9 cellular contexts compared by ENCODE assay signal in genomic region chr20:57473246-57474042, GRCh38. TPM values are rescaled to one million over a fixed set of nuclear protein-coding genes. Genes with fewer than 3 reads are reported as not detected.
A peak's percentile ranks its signal among the peaks of the same experiment; 100 is the strongest.
DNase-seq lines count a peak whose midpoint lies in the region; ATAC-seq and TF ChIP-seq lines count a peak whose summit lies in the region.
"Had no signal": no experiment of that assay in that cellular context is flagged by ENCODE, and none has a peak within 500 bp of the region (broad histone marks: within the 10 kb centered on the region; RNA-seq: fewer than 3 reads in every experiment).

No MANE protein-coding gene starts in this region.

- intact Hi-C loops in CD4-positive, alpha-beta T cell (cut with DNase I, micrococcal nuclease) = no loop called here

- no peaks in the 10 kb centered on the region for H3K27me3 ChIP-seq in CD4-positive, alpha-beta T cell (ENCODE audit: control insufficient read depth, insufficient read depth, low read length)

- DNase-seq in CD4-positive, alpha-beta T cell = peak in 2 of 10 experiments; percentile 7 to 33
- peak; percentile 62 for DNase-seq in SIG-M5 (lab: John Stamatoyannopoulos, UW)
- DNase-seq in immature natural killer cell = peak; percentile 55 to 58 (median 55)
- DNase-seq in T-helper 9 cell = no peak
- no peak for DNase-seq in G401 (ENCODE audit: low spot score)
- no peak for DNase-seq in progenitor cell of endocrine pancreas (ENCODE audit: low spot score, unreplicated experiment)

- ATAC-seq in CD4-positive, alpha-beta T cell (ENCODE audit: poor library complexity) = peak; percentile 48
- peak; percentile 45 for ATAC-seq in GM18868 (IDR thresholded peaks at IDR 0.05; ENCODE audit: unreplicated experiment)
- ATAC-seq in HG03108 (IDR thresholded peaks at IDR 0.05; ENCODE audit: unreplicated experiment) = peak; percentile 39

- H3K9me3 Mint-ChIP-seq in CD4-positive, alpha-beta T cell = no peaks in the 10 kb centered on the region
- H3K9me3 Mint-ChIP-seq in immature natural killer cell (no peaks in the 10 kb centered on the region), progenitor cell of endocrine pancreas (ENCODE audit: low read depth) (no peaks in the 10 kb centered on the region)

- TF ChIP-seq CTCF in CD4-positive, alpha-beta T cell (IDR thresholded peaks at IDR 0.05) = no peak
- TF ChIP-seq CTCF in progenitor cell of endocrine pancreas (IDR thresholded peaks at IDR 0.05; ENCODE audit: unreplicated experiment) = no peak

- H3K9me3 ChIP-seq in CD4-positive, alpha-beta T cell (ENCODE audit: control insufficient read depth, low read length) = no peaks in the 10 kb centered on the region

- POLR2A ChIA-PET in CD4-positive, alpha-beta T cell (lab: Charles Lee) = interaction anchor here (0.9 to 2.2 kb wide), 7 partner anchors 23 to 81 kb away, joined by 3 to 19 read pairs (median 5); partner anchors contain the start of gene RBM38

- no peaks in the 10 kb centered on the region for H3K36me3 Mint-ChIP-seq in CD4-positive, alpha-beta T cell (ENCODE audit: low read depth)
- H3K36me3 Mint-ChIP-seq in immature natural killer cell (no peaks in the 10 kb centered on the region), progenitor cell of endocrine pancreas (ENCODE audit: insufficient read depth) (no peaks in the 10 kb centered on the region)

- H3K4me3 Mint-ChIP-seq in CD4-positive, alpha-beta T cell = no peak overlapping the region
- H3K4me3 Mint-ChIP-seq in immature natural killer cell (peak overlapping the region; percentile 47 to 74 (median 65)), progenitor cell of endocrine pancreas (ENCODE audit: low read depth) (no peak overlapping the region)

- H3K27ac Mint-ChIP-seq in CD4-positive, alpha-beta T cell = peak overlapping the region; percentile 7
- peak overlapping the region; percentile 50 to 87 (median 64) for H3K27ac Mint-ChIP-seq in immature natural killer cell
- H3K27ac Mint-ChIP-seq in progenitor cell of endocrine pancreas = no peak overlapping the region

- CTCF ChIA-PET in CD4-positive, alpha-beta T cell (lab: Charles Lee) = interaction anchor here (1.2 kb wide), 1 partner anchor 84 kb away, joined by 3 read pairs; no protein-coding TSS in a partner anchor

- in situ Hi-C loops in G401 (cut with HindIII; ENCODE audit: low sequenced_read_pairs) = no loop called here

- no peaks in the 10 kb centered on the region for H3K27me3 Mint-ChIP-seq in CD4-positive, alpha-beta T cell
- H3K27me3 Mint-ChIP-seq in immature natural killer cell (ENCODE audit: low read depth in 3 of 3) = peaks cover 0 to 3% (median 1%) of the 10 kb centered on the region in 3 donors
- H3K27me3 Mint-ChIP-seq in progenitor cell of endocrine pancreas = peaks cover 34% of the 10 kb centered on the region

- no peak overlapping the region for H3K27ac ChIP-seq in CD4-positive, alpha-beta T cell (ENCODE audit: low read depth, low read length)

- H3K4me1 Mint-ChIP-seq in CD4-positive, alpha-beta T cell (ENCODE audit: low read depth) = peaks cover 35% of the 10 kb centered on the region
- H3K4me1 Mint-ChIP-seq in immature natural killer cell (peaks cover 54 to 55% of the 10 kb centered on the region in 2 donors), progenitor cell of endocrine pancreas (ENCODE audit: low read depth) (peaks cover 7% of the 10 kb centered on the region)

RNA-seq across cellular contexts. Expression of gene CTCFL, which starts 51.5 kb away (rescaled TPM):
- not detected for total RNA-seq in CD4-positive, alpha-beta T cell
- polyA plus RNA-seq in immature natural killer cell = not detected
- 0.03 and 0.06 TPM in 2 replicates for total RNA-seq in G401 (2014; rRNA removed; shearing (Covaris generic))
- not detected in 2 replicates for total RNA-seq in progenitor cell of endocrine pancreas
- total RNA-seq: LHCN-M2 had no signal

Comparison
In these comparisons a context has a peak if more than half of its experiments do, and no peak if none do; other contexts are left out.
1. DNase-seq: peak in SIG-M5 (single experiment) and immature natural killer cell (3 of 3); none in T-helper 9 cell (single experiment), G401 (single experiment) and progenitor cell of endocrine pancreas (single experiment).
2. H3K4me3 Mint-ChIP-seq: peak in immature natural killer cell (5 of 5); none in CD4-positive, alpha-beta T cell (single experiment) and progenitor cell of endocrine pancreas (single experiment).
3. Peak in every context shown above with its lines, with median percentiles within 50 percentile points of each other: ATAC-seq.